ENCODE assay signal across 33 cellular contexts in the genomic region with DNA sequence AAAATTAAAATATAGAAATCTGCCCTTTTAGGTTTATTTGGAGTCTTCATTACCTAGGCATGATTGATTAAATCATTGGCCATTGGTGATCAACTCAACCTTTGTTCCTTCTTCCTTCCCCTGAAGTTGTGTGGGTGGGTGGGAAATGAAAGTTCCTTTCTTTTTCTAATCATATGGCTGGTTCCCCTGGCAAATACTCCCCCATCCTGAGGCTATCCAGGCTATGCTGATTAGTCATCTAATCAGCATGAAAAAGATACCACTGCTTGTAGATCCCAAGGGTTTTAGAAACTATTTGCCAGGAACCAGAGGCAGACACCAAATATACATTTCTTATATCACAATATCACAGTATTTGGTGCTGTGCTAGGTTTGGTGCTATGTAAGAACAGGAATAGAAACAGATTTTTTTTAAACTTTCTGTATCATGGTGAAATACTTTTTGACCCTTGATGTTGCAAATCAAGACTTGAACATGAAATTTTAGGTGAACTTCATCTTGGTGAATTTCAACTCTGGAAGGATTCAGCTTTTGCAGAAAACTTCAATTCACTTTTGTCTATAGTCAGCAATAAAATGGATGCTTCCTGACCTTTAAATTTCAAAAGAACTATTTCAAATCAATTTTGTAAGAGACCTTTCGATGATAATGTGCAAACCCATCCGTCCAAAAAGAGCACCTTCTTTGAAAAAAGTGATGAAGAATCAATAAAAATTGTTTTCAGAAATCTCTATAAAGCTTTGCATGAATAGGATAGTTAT.
DNase-seq lines count a peak whose midpoint lies in the region; ATAC-seq and TF ChIP-seq lines count a peak whose summit lies in the region.
"Had no signal": no experiment of that assay in that cellular context is flagged by ENCODE, and none has a peak within 500 bp of the region (broad histone marks: within the 10 kb centered on the region; RNA-seq: fewer than 3 reads in every experiment).

No MANE protein-coding gene starts in this region.

- H3K27me3 Mint-ChIP-seq in MCF 10A (ENCODE audit: insufficient read depth, unreplicated experiment) (no peaks in the 10 kb centered on the region), immature natural killer cell (ENCODE audit: low read depth in 3 of 3) (peaks cover 0 to 1% (median 0%) of the 10 kb centered on the region in 3 donors)
- H3K27me3 Mint-ChIP-seq: activated B cell treated with CpG ODN at 0.5 μM for 24 hours; activated naive CD8-positive, alpha-beta T cell treated with anti-CD3 and anti-CD28 coated beads for 36 hours; B cell had no signal

- no peak overlapping the region for H3K9ac ChIP-seq in mammary epithelial cell (ENCODE audit: insufficient read depth, low read length)

- H3K79me2 ChIP-seq in mammary epithelial cell (ENCODE audit: insufficient read depth, low read length): no peaks in the 10 kb centered on the region

- no peak overlapping the region for H3K4me2 ChIP-seq in mammary epithelial cell (ENCODE audit: insufficient read depth, low read depth, low read length)

- WGBS in mammary epithelial cell (ENCODE audit: low coverage, missing lambda C conversion rate): 71% methylated on average over 2 of the region's 2 CpGs

- CTCF ChIA-PET in mammary epithelial cell (lab: Charles Lee; ENCODE audit: low non-redundant PET): no interaction called here
- CTCF ChIA-PET in MCF 10A (lab: Yijun Ruan, JAX): no interaction called here

- intact Hi-C loops in mammary epithelial cell (cut with micrococcal nuclease): no loop called here
- intact Hi-C loops in MCF 10A (cut with micrococcal nuclease): no loop called here

- H3K36me3 ChIP-seq in mammary epithelial cell (ENCODE audit: insufficient read depth, low read length) (no peaks in the 10 kb centered on the region), SJCRH30 (no peaks in the 10 kb centered on the region)
- H3K36me3 ChIP-seq: esophagus muscularis mucosa, gastroesophageal sphincter, pancreas, stomach, tibial nerve had no signal

- ATAC-seq in HG03439 (IDR thresholded peaks at IDR 0.05; ENCODE audit: unreplicated experiment): no peak
- ATAC-seq: body of pancreas, gastroesophageal sphincter, left lobe of liver, pancreas, sciatic nerve had no signal

- H3K4me3 Mint-ChIP-seq in MCF 10A (ENCODE audit: unreplicated experiment): no peak overlapping the region
- H3K4me3 Mint-ChIP-seq in immature natural killer cell: no peak overlapping the region
- H3K4me3 Mint-ChIP-seq: activated B cell treated with CpG ODN at 0.5 μM for 24 hours; activated naive CD8-positive, alpha-beta T cell treated with anti-CD3 and anti-CD28 coated beads for 36 hours; B cell; mesothelial cell of epicardium; nephron; T-helper 2 cell treated with Interferon-gamma antibody and Interleukin-4, amounts not matched to agents 5 μg/mL and 100 μg/mL, for 36 hours had no signal

- no peak overlapping the region for H2AFZ ChIP-seq in mammary epithelial cell (ENCODE audit: low read depth, low read length)

- H3K27ac Mint-ChIP-seq in MCF 10A (ENCODE audit: low read depth, unreplicated experiment) (no peak overlapping the region), immature natural killer cell (no peak overlapping the region)
- H3K27ac Mint-ChIP-seq: activated B cell treated with CpG ODN at 0.5 μM for 24 hours; activated naive CD8-positive, alpha-beta T cell treated with anti-CD3 and anti-CD28 coated beads for 36 hours; mesothelial cell of epicardium; nephron; T-helper 2 cell treated with Interferon-gamma antibody and Interleukin-4, amounts not matched to agents 5 μg/mL and 100 μg/mL, for 36 hours had no signal

- POLR2A ChIA-PET in MCF 10A (lab: Yijun Ruan, JAX): no interaction called here

- TF ChIP-seq CTCF in mammary epithelial cell (conservative IDR thresholded peaks at IDR 0.05 in 1 of 2, IDR thresholded peaks at IDR 0.05 in 1 of 2; ENCODE audit: extremely low read depth in 1 of 2, insufficient read depth in 1 of 2, low read depth in 1 of 2, low read length in 2 of 2) (no peak), MCF 10A (IDR thresholded peaks at IDR 0.05; ENCODE audit: unreplicated experiment) (no peak)

- no peaks in the 10 kb centered on the region for H4K20me1 ChIP-seq in mammary epithelial cell (ENCODE audit: insufficient read depth, low read length)

- no peaks in the 10 kb centered on the region for H3K36me3 Mint-ChIP-seq in MCF 10A (ENCODE audit: insufficient read depth, unreplicated experiment)
- peaks cover 0 to 4% (median 0%) of the 10 kb centered on the region in 3 donors for H3K36me3 Mint-ChIP-seq in immature natural killer cell
- H3K36me3 Mint-ChIP-seq: activated naive CD8-positive, alpha-beta T cell treated with anti-CD3 and anti-CD28 coated beads for 36 hours; mesothelial cell of epicardium had no signal

- in situ Hi-C loops in mammary epithelial cell (cut with MboI; ENCODE audit: low sequenced_read_pairs in 2 of 2): no loop called here

- H3K9me3 Mint-ChIP-seq in MCF 10A (ENCODE audit: unreplicated experiment) (no peaks in the 10 kb centered on the region), immature natural killer cell (peaks cover 0 to 4% (median 2%) of the 10 kb centered on the region in 6 donors)
- H3K9me3 Mint-ChIP-seq: nephron; T-helper 2 cell treated with Interferon-gamma antibody and Interleukin-4, amounts not matched to agents 5 μg/mL and 100 μg/mL, for 36 hours had no signal

- dilution Hi-C loops in mammary epithelial cell (cut with HindIII; ENCODE audit: low sequenced_read_pairs): no loop called here

- H3K4me1 Mint-ChIP-seq in MCF 10A (ENCODE audit: insufficient read depth, unreplicated experiment) (no peaks in the 10 kb centered on the region), immature natural killer cell (no peaks in the 10 kb centered on the region)
- H3K4me1 Mint-ChIP-seq: activated naive CD8-positive, alpha-beta T cell treated with anti-CD3 and anti-CD28 coated beads for 36 hours; nephron had no signal

- H3K27ac ChIP-seq in mammary epithelial cell (ENCODE audit: insufficient read depth, low read depth, low read length): no peak overlapping the region
- peak overlapping the region; percentile 26; the same call in 1 of the 2 replicates for H3K27ac ChIP-seq in SJCRH30
- H3K27ac ChIP-seq: body of pancreas, esophagus muscularis mucosa, gastroesophageal sphincter, pancreas, SK-N-MC, stomach, tibial nerve had no signal

- H3K27me3 ChIP-seq in mammary epithelial cell (ENCODE audit: insufficient read depth, low read length) (no peaks in the 10 kb centered on the region), SJCRH30 (no peaks in the 10 kb centered on the region)
- H3K27me3 ChIP-seq: body of pancreas, esophagus muscularis mucosa, gastroesophageal sphincter, pancreas, stomach, tibial nerve had no signal

- peak; percentile 2 for DNase-seq in mammary epithelial cell
- DNase-seq in MCF 10A (ENCODE audit: unreplicated experiment): no peak
- DNase-seq in SJCRH30: peak; percentile 42 to 59
- peak; percentile 47 for DNase-seq in iPS DF 19.7 (ENCODE audit: low read depth, low spot score)
- DNase-seq in AG08396 (ENCODE audit: low spot score): no peak
- DNase-seq in immature natural killer cell: no peak
- DNase-seq in COR-L47 (lab: John Stamatoyannopoulos, UW): no peak
- DNase-seq: 8988T; activated B cell treated with CpG ODN at 0.5 μM for 24 hours; activated CD4-positive, alpha-beta T cell treated with anti-CD3 and anti-CD28 coated beads, Interleukin-2, amount 50 U/mL, for 48 hours; activated CD8-positive, alpha-beta memory T cell treated with anti-CD3 and anti-CD28 coated beads, Interleukin-2, amount 50 U/mL, for 48 hours; activated naive CD8-positive, alpha-beta T cell treated with anti-CD3 and anti-CD28 coated beads for 36 hours; body of pancreas; Caco-2; effector CD4-positive, alpha-beta T cell; EL; hypothalamus; NCI-H1105 treated with DMSO at 0.1 percent for 48 hours; NCI-H2081 treated with DMSO at 0.1 percent for 48 hours; pancreas; stimulated activated CD4-positive, alpha-beta T cell treated with anti-CD3 and anti-CD28 coated beads, Interleukin-15, amount 100 ng/mL, for 24 hours; stomach had no signal

- H3K4me1 ChIP-seq in mammary epithelial cell (ENCODE audit: insufficient read depth, low read length) (no peaks in the 10 kb centered on the region), SJCRH30 (peaks cover 10% of the 10 kb centered on the region)
- H3K4me1 ChIP-seq: body of pancreas, Caco-2, esophagus muscularis mucosa, gastroesophageal sphincter, stomach, tibial nerve had no signal

- H3K9me3 ChIP-seq in mammary epithelial cell (replicated peaks; ENCODE audit: insufficient read depth, low read length) (no peaks in the 10 kb centered on the region), SJCRH30 (replicated peaks) (peaks cover 1% of the 10 kb centered on the region; the same call in 1 of the 2 replicates)
- H3K9me3 ChIP-seq: body of pancreas, Caco-2, gastroesophageal sphincter, pancreas had no signal

- no peak overlapping the region for H3K4me3 ChIP-seq in mammary epithelial cell (replicated peaks in 1 of 3; ENCODE audit: insufficient read depth in 1 of 3, low read depth in 2 of 3, low read length in 3 of 3)
- no peak overlapping the region for H3K4me3 ChIP-seq in SJCRH30
- H3K4me3 ChIP-seq: body of pancreas, esophagus muscularis mucosa, gastroesophageal sphincter, pancreas, SK-N-MC, stomach, tibial nerve had no signal

- BruUV-seq in mammary epithelial cell (replicated peaks; lab: Mats Ljungman, UMichigan): no TSS peak
- BruUV-seq in MCF 10A (replicated peaks; lab: Mats Ljungman, UMichigan): no TSS peak

Comparison
In these comparisons a context has a peak if more than half of its experiments do, and no peak if none do; other contexts are left out.
1. DNase-seq: peak in mammary epithelial cell (single experiment), SJCRH30 (2 of 2) and iPS DF 19.7 (single experiment); none in MCF 10A (single experiment), AG08396 (single experiment), immature natural killer cell (0 of 3) and COR-L47 (single experiment).